ENCODE assay signal across 13 cellular contexts in the genomic region with DNA sequence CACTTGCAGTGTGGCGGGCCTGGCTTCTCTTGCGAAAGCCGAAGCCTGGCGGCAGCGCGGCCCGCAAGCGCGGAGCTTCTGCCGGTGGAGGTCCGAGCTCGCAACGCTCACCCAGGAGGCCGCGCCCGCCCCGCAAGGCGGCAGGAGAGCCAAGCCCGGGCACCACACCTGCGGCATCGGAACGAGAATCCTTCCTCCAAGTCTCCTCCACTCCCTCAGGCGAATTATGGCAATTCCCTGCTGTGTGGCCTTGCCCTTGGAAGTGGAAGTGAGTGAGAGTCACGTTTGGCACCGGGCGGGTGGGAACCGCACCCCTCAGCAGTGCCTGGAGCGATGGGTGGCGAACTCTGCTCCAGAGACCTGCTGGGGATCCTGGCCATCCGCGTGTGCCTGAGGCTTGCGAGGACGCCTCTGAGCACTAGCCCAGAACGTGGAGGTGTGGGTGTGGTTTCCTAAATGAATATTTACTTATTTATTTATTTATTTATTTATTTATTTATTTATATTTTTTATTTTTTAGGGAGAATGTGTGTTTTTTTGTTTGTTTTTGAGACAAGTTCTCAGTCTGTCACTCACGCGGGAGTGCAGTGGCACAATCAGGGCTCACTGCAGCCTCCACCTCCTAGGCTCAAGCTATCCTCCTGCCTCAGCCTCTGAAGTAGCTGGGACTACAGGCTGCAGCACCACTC.
A peak's percentile ranks its signal among the peaks of the same experiment; 100 is the strongest.
DNase-seq lines count a peak whose midpoint lies in the region; ATAC-seq, FAIRE-seq and TF ChIP-seq lines count a peak whose summit lies in the region.
"Had no signal": no experiment of that assay in that cellular context is flagged by ENCODE, and none has a peak within 500 bp of the region (broad histone marks: within the 10 kb centered on the region; RNA-seq: fewer than 3 reads in every experiment).

No MANE protein-coding gene starts in this region.

- H3K27me3 ChIP-seq in HUES6 (ENCODE audit: control insufficient read depth, insufficient read depth, low read length) (no peaks in the 10 kb centered on the region; the same call in 1 of the 2 replicates), stomach (peaks cover 0 to 18% (median 11%) of the 10 kb centered on the region in 3 donors)

- H3K36me3 ChIP-seq in HUES6 (ENCODE audit: control insufficient read depth, insufficient read depth, low read length): no peaks in the 10 kb centered on the region
- no peaks in the 10 kb centered on the region for H3K36me3 ChIP-seq in stomach

- WGBS in stomach, 5 donors: 21 to 29% (median 23%) methylated on average over 27 to 36 of the region's 36 CpGs

- H3K9me3 ChIP-seq in HUES6 (ENCODE audit: control insufficient read depth, insufficient read depth, low read depth, low read length) (no peaks in the 10 kb centered on the region), stomach (no peaks in the 10 kb centered on the region)
- H3K9me3 ChIP-seq: SK-N-SH had no signal

- peaks cover 6% of the 10 kb centered on the region; the same call in 1 of the 2 replicates for H3K4me1 ChIP-seq in HUES6 (ENCODE audit: control insufficient read depth, insufficient read depth, low read length)
- peaks cover 0 to 12% (median 8%) of the 10 kb centered on the region in 4 donors for H3K4me1 ChIP-seq in stomach

- no peak for FAIRE-seq in HTR-8/SVneo (lab: Jason Lieb, UNC)
- FAIRE-seq: colon had no signal

- TF ChIP-seq CTCF in stomach (IDR thresholded peaks at IDR 0.05): no peak

- H3K27ac ChIP-seq in HUES6 (ENCODE audit: low read depth, low read length) (no peak overlapping the region), stomach (no peak overlapping the region)

- DNase-seq in cerebellar cortex (ENCODE audit: low spot score): peak; percentile 33
- DNase-seq in left lobe of liver (ENCODE audit: low spot score): no peak
- DNase-seq in stomach: peak; percentile 36
- no peak for DNase-seq in NCI-H2171 (lab: John Stamatoyannopoulos, UW)
- no peak for DNase-seq in HT-29 (ENCODE audit: low spot score)
- no peak for DNase-seq in HTR-8/SVneo (ENCODE audit: insufficient read length, low spot score)
- DNase-seq: activated CD8-positive, alpha-beta memory T cell treated with anti-CD3 and anti-CD28 coated beads, Interleukin-2, amount 10 ng/mL, durations not matched to agents 7 days and 5 days; islet precursor cell; NCI-H2029; SK-N-SH had no signal

- H3K9ac ChIP-seq in HUES6 (ENCODE audit: low read length): no peak overlapping the region
- H3K9ac ChIP-seq: SK-N-SH had no signal

- intact Hi-C loops in stomach (cut with DNase I; ENCODE audit: low total_unique reads): no loop called here

- H3K4me3 ChIP-seq in HUES6 (ENCODE audit: low read depth, low read length): peak overlapping the region; percentile 20; the same call in 1 of the 2 replicates
- peak overlapping the region; percentile 36 to 45 (median 38) for H3K4me3 ChIP-seq in stomach

- no peak for TF ChIP-seq EP300 in stomach (IDR thresholded peaks at IDR 0.05)

- no peak for TF ChIP-seq POLR2A in stomach (IDR thresholded peaks at IDR 0.05)

- ATAC-seq in left lobe of liver (peak; percentile 64), HG03521 (IDR thresholded peaks at IDR 0.05; ENCODE audit: unreplicated experiment) (no peak)
- ATAC-seq: activated CD8-positive, alpha-beta memory T cell treated with anti-CD3 and anti-CD28 coated beads, Interleukin-2, amount 10 ng/mL, durations not matched to agents 7 days and 5 days had no signal

Comparison
In these comparisons a context has a peak if more than half of its experiments do, and no peak if none do; other contexts are left out.
1. DNase-seq: peak in cerebellar cortex (single experiment) and stomach (single experiment); none in left lobe of liver (single experiment), NCI-H2171 (single experiment), HT-29 (single experiment) and HTR-8/SVneo (single experiment).